Comparison of ENCODE assay signal across 9 cellular contexts in genomic region chr5:76175821-76176403, GRCh38.
DNase-seq lines count a peak whose midpoint lies in the region; ATAC-seq and TF ChIP-seq lines count a peak whose summit lies in the region.
"Had no signal": no experiment of that assay in that cellular context is flagged by ENCODE, and none has a peak within 500 bp of the region (broad histone marks: within the 10 kb centered on the region; RNA-seq: fewer than 3 reads in every experiment).

No MANE protein-coding gene starts in this region.

- peaks cover 19 to 30% (median 20%) of the 10 kb centered on the region in 3 donors for H3K4me1 Mint-ChIP-seq in CD8-positive, alpha-beta memory T cell
- H3K4me1 Mint-ChIP-seq in activated CD8-positive, alpha-beta T cell treated with anti-CD3 and anti-CD28 coated beads for 36 hours (ENCODE audit: low read depth), result peaks cover 19% of the 10 kb centered on the region

- peak overlapping the region; percentile 26 to 89 (median 80) for H3K27ac Mint-ChIP-seq in CD8-positive, alpha-beta memory T cell
- peak overlapping the region; percentile 62 for H3K27ac Mint-ChIP-seq in activated CD8-positive, alpha-beta T cell treated with anti-CD3 and anti-CD28 coated beads for 36 hours

- H3K27me3 Mint-ChIP-seq in CD8-positive, alpha-beta memory T cell, result no peaks in the 10 kb centered on the region
- no peaks in the 10 kb centered on the region for H3K27me3 Mint-ChIP-seq in activated CD8-positive, alpha-beta T cell treated with anti-CD3 and anti-CD28 coated beads for 36 hours

- peak overlapping the region; percentile 21 to 80 (median 75) for H3K4me3 Mint-ChIP-seq in CD8-positive, alpha-beta memory T cell
- H3K4me3 Mint-ChIP-seq in activated CD8-positive, alpha-beta T cell treated with anti-CD3 and anti-CD28 coated beads for 36 hours, result peak overlapping the region; percentile 18

- peak overlapping the region; percentile 33 for H3K27ac ChIP-seq in CD8-positive, alpha-beta memory T cell (ENCODE audit: low read depth, low read length)
- H3K27ac ChIP-seq in left lung (peak overlapping the region in 1 of 2 donors; percentile 13), PC-9 (no peak overlapping the region), Karpas-422 (ENCODE audit: low read length) (no peak overlapping the region)
- H3K27ac ChIP-seq: dorsolateral prefrontal cortex had no signal

- H3K36me3 ChIP-seq in CD8-positive, alpha-beta memory T cell (ENCODE audit: insufficient read depth, low read length), result no peaks in the 10 kb centered on the region
- no peaks in the 10 kb centered on the region for H3K36me3 ChIP-seq in left lung
- no peaks in the 10 kb centered on the region for H3K36me3 ChIP-seq in PC-9 (ENCODE audit: low read depth)
- no peaks in the 10 kb centered on the region for H3K36me3 ChIP-seq in Karpas-422 (ENCODE audit: insufficient read depth, low read length)

- H3K79me2 ChIP-seq in PC-9 (ENCODE audit: low read depth) (no peaks in the 10 kb centered on the region), Karpas-422 (ENCODE audit: low read length) (no peaks in the 10 kb centered on the region)

- H3K4me2 ChIP-seq in PC-9, result no peak overlapping the region
- H3K4me2 ChIP-seq in Karpas-422 (ENCODE audit: low read depth, low read length, poor library complexity, severe bottlenecking), result no peak overlapping the region

- H3K9me2 ChIP-seq in PC-9 (ENCODE audit: insufficient read depth) (no peaks in the 10 kb centered on the region), Karpas-422 (replicated peaks; ENCODE audit: insufficient read depth, low read length) (no peaks in the 10 kb centered on the region)

- BruUV-seq in PC-9 (replicated peaks; lab: Mats Ljungman, UMichigan), result no TSS peak

- H3K9me3 ChIP-seq in CD8-positive, alpha-beta memory T cell (ENCODE audit: low read length), result no peaks in the 10 kb centered on the region
- H3K9me3 ChIP-seq in left lung (no peaks in the 10 kb centered on the region), PC-9 (ENCODE audit: insufficient read depth, low read depth) (no peaks in the 10 kb centered on the region), Karpas-422 (ENCODE audit: low read length) (no peaks in the 10 kb centered on the region)

- H4K20me1 ChIP-seq in PC-9 (ENCODE audit: insufficient read depth), result no peaks in the 10 kb centered on the region
- no peaks in the 10 kb centered on the region for H4K20me1 ChIP-seq in Karpas-422 (ENCODE audit: insufficient read depth, low read depth, low read length)

- H3K27me3 ChIP-seq in CD8-positive, alpha-beta memory T cell (ENCODE audit: insufficient read depth, low read length, poor library complexity, severe bottlenecking), result no peaks in the 10 kb centered on the region
- H3K27me3 ChIP-seq in left lung (no peaks in the 10 kb centered on the region), PC-9 (ENCODE audit: insufficient read depth, low read depth) (no peaks in the 10 kb centered on the region), Karpas-422 (ENCODE audit: low read length) (no peaks in the 10 kb centered on the region)
- H3K27me3 ChIP-seq: dorsolateral prefrontal cortex had no signal

- CTCF ChIA-PET in CD8-positive, alpha-beta memory T cell (lab: Charles Lee), result interaction anchor here (0.8 to 3.3 kb wide), 14 partner anchors 9 to 599 kb away, joined by 3 to 22 read pairs (median 4); no protein-coding TSS in a partner anchor
- CTCF ChIA-PET in activated CD8-positive, alpha-beta T cell treated with anti-CD3 and anti-CD28 coated beads for 36 hours (lab: Charles Lee), result interaction anchor here (0.6 to 3.2 kb wide), 45 partner anchors 8 to 471 kb away, joined by 3 to 57 read pairs (median 4); no protein-coding TSS in a partner anchor
- CTCF ChIA-PET in PC-9 (lab: Charles Lee), result no interaction called here

- H2AFZ ChIP-seq in PC-9 (no peak overlapping the region), Karpas-422 (ENCODE audit: low read length) (no peak overlapping the region)

- H3F3A ChIP-seq in PC-9 (ENCODE audit: insufficient read depth, low read depth), result no peaks in the 10 kb centered on the region

- POLR2A ChIA-PET in CD8-positive, alpha-beta memory T cell (lab: Charles Lee), result interaction anchor here (0.6 kb wide), 1 partner anchor 98 kb away, joined by 3 read pairs; no protein-coding TSS in a partner anchor
- POLR2A ChIA-PET in activated CD8-positive, alpha-beta T cell treated with anti-CD3 and anti-CD28 coated beads for 36 hours (lab: Charles Lee), result no interaction called here
- POLR2A ChIA-PET in PC-9 (lab: Charles Lee; ENCODE audit: unreplicated experiment), result no interaction called here

- H3K4me1 ChIP-seq in CD8-positive, alpha-beta memory T cell (ENCODE audit: insufficient read depth, low read length), result peaks cover 17% of the 10 kb centered on the region
- peaks cover 0 to 16% of the 10 kb centered on the region in 2 donors for H3K4me1 ChIP-seq in left lung
- no peaks in the 10 kb centered on the region for H3K4me1 ChIP-seq in PC-9 (replicated peaks; ENCODE audit: insufficient read depth)
- H3K4me1 ChIP-seq in Karpas-422 (ENCODE audit: low read length), result no peaks in the 10 kb centered on the region

- intact Hi-C loops in activated CD8-positive, alpha-beta T cell treated with anti-CD3 and anti-CD28 coated beads for 36 hours (cut with micrococcal nuclease), result no loop called here
- intact Hi-C loops in left lung (cut with DNase I), result no loop called here
- intact Hi-C loops in PC-9 (cut with micrococcal nuclease; ENCODE audit: unreplicated experiment), result no loop called here

- peak; percentile 70 for ATAC-seq in GM19397 (IDR thresholded peaks at IDR 0.05; ENCODE audit: unreplicated experiment)
- peak; percentile 78 for ATAC-seq in HG03175 (IDR thresholded peaks at IDR 0.05; ENCODE audit: unreplicated experiment)
- ATAC-seq in activated CD8-positive, alpha-beta T cell treated with anti-CD3 and anti-CD28 coated beads for 36 hours, result peak; percentile 70
- no peak for ATAC-seq in left lung

- no peaks in the 10 kb centered on the region for H3K36me3 Mint-ChIP-seq in CD8-positive, alpha-beta memory T cell
- no peaks in the 10 kb centered on the region for H3K36me3 Mint-ChIP-seq in activated CD8-positive, alpha-beta T cell treated with anti-CD3 and anti-CD28 coated beads for 36 hours (ENCODE audit: low read depth)

- peak in 1 of 5 donors; percentile 9 for DNase-seq in CD8-positive, alpha-beta memory T cell
- DNase-seq in activated CD8-positive, alpha-beta T cell treated with anti-CD3 and anti-CD28 coated beads for 36 hours, result peak; percentile 24
- DNase-seq in cerebellar nuclear complex (lab: John Stamatoyannopoulos, UW) (no peak), left lung (no peak), PC-9 (no peak), Karpas-422 (no peak)
- DNase-seq: dorsolateral prefrontal cortex had no signal

- peak overlapping the region; percentile 8 for H3K4me3 ChIP-seq in CD8-positive, alpha-beta memory T cell (ENCODE audit: low read length)
- H3K4me3 ChIP-seq in left lung, result no peak overlapping the region
- H3K4me3 ChIP-seq in PC-9, result no peak overlapping the region
- H3K4me3 ChIP-seq in Karpas-422 (ENCODE audit: low read length), result no peak overlapping the region
- H3K4me3 ChIP-seq: dorsolateral prefrontal cortex had no signal

- H3K9me3 Mint-ChIP-seq in CD8-positive, alpha-beta memory T cell, result no peaks in the 10 kb centered on the region
- no peaks in the 10 kb centered on the region for H3K9me3 Mint-ChIP-seq in activated CD8-positive, alpha-beta T cell treated with anti-CD3 and anti-CD28 coated beads for 36 hours

- no peak overlapping the region for H3K9ac ChIP-seq in Karpas-422 (ENCODE audit: low read length)

- no peak for TF ChIP-seq CTCF in activated CD8-positive, alpha-beta T cell treated with anti-CD3 and anti-CD28 coated beads for 36 hours (IDR thresholded peaks at IDR 0.05)
- TF ChIP-seq CTCF in left lung (IDR thresholded peaks at IDR 0.05), result no peak
- no peak for TF ChIP-seq CTCF in PC-9 (conservative IDR thresholded peaks at IDR 0.05)
